10 cellular contexts compared by ENCODE assay signal in genomic region chr12:124747426-124748161, GRCh38.
DNase-seq lines count a peak whose midpoint lies in the region; ATAC-seq and TF ChIP-seq lines count a peak whose summit lies in the region.
"Had no signal": no experiment of that assay in that cellular context is flagged by ENCODE, and none has a peak within 500 bp of the region (broad histone marks: within the 10 kb centered on the region; RNA-seq: fewer than 3 reads in every experiment).

No MANE protein-coding gene starts in this region.

- H3K27ac Mint-ChIP-seq in dendritic cell treated with granulocyte-macrophage colony-stimulating factor and Interleukin-4, amounts not matched to agents 40 ng/mL and 50 ng/mL, for 4 days, result peak overlapping the region; percentile 84
- H3K27ac Mint-ChIP-seq in progenitor cell of endocrine pancreas, result peak overlapping the region; percentile 69
- H3K27ac Mint-ChIP-seq: activated T-cell treated with anti-CD3 and anti-CD28 coated beads, Interleukin-2, amount 50 U/mL, for 72 hours had no signal

- no peak; the same call in 1 of the 2 replicates for TF ChIP-seq RAD21 in Ishikawa (IDR thresholded peaks at IDR 0.05; ENCODE audit: low read depth)

- H3K4me1 Mint-ChIP-seq in dendritic cell treated with granulocyte-macrophage colony-stimulating factor and Interleukin-4, amounts not matched to agents 40 ng/mL and 50 ng/mL, for 4 days (ENCODE audit: low read depth), result peaks cover 66% of the 10 kb centered on the region
- H3K4me1 Mint-ChIP-seq in progenitor cell of endocrine pancreas (ENCODE audit: low read depth), result peaks cover 24% of the 10 kb centered on the region

- peak; percentile 89 for DNase-seq in GM04503 (ENCODE audit: low read depth)
- no peak for DNase-seq in progenitor cell of endocrine pancreas (ENCODE audit: low spot score, unreplicated experiment)
- no peak for DNase-seq in NCI-H524 (lab: John Stamatoyannopoulos, UW)
- no peak for DNase-seq in DMS153 treated with DMSO at 0.1 percent for 48 hours (lab: John Stamatoyannopoulos, UW; ENCODE audit: unreplicated experiment)
- no peak for DNase-seq in NCI-H2227 treated with DMSO at 0.1 percent for 48 hours (lab: John Stamatoyannopoulos, UW)
- DNase-seq: activated T-cell treated with anti-CD3 and anti-CD28 coated beads, Interleukin-2, amount 50 U/mL, for 72 hours; NCI-H2029 had no signal

- peaks cover 3% of the 10 kb centered on the region for H3K9me3 Mint-ChIP-seq in dendritic cell treated with granulocyte-macrophage colony-stimulating factor and Interleukin-4, amounts not matched to agents 40 ng/mL and 50 ng/mL, for 4 days
- H3K9me3 Mint-ChIP-seq in progenitor cell of endocrine pancreas (ENCODE audit: low read depth), result no peaks in the 10 kb centered on the region
- H3K9me3 Mint-ChIP-seq: activated T-cell treated with anti-CD3 and anti-CD28 coated beads, Interleukin-2, amount 50 U/mL, for 72 hours had no signal

- peaks cover 1% of the 10 kb centered on the region for H3K27me3 Mint-ChIP-seq in dendritic cell treated with granulocyte-macrophage colony-stimulating factor and Interleukin-4, amounts not matched to agents 40 ng/mL and 50 ng/mL, for 4 days
- H3K27me3 Mint-ChIP-seq in progenitor cell of endocrine pancreas, result no peaks in the 10 kb centered on the region

- no peak for ATAC-seq in HG02588 (IDR thresholded peaks at IDR 0.05; ENCODE audit: unreplicated experiment)

- no peak for TF ChIP-seq CTCF in progenitor cell of endocrine pancreas (IDR thresholded peaks at IDR 0.05; ENCODE audit: unreplicated experiment)

- peaks cover 2% of the 10 kb centered on the region for H3K36me3 Mint-ChIP-seq in dendritic cell treated with granulocyte-macrophage colony-stimulating factor and Interleukin-4, amounts not matched to agents 40 ng/mL and 50 ng/mL, for 4 days (ENCODE audit: low read depth)
- H3K36me3 Mint-ChIP-seq in progenitor cell of endocrine pancreas (ENCODE audit: insufficient read depth), result no peaks in the 10 kb centered on the region

- no peak overlapping the region for H3K4me3 Mint-ChIP-seq in dendritic cell treated with granulocyte-macrophage colony-stimulating factor and Interleukin-4, amounts not matched to agents 40 ng/mL and 50 ng/mL, for 4 days
- H3K4me3 Mint-ChIP-seq in progenitor cell of endocrine pancreas (ENCODE audit: low read depth), result no peak overlapping the region
- H3K4me3 Mint-ChIP-seq: activated T-cell treated with anti-CD3 and anti-CD28 coated beads, Interleukin-2, amount 50 U/mL, for 72 hours had no signal

- intact Hi-C loops in dendritic cell treated with granulocyte-macrophage colony-stimulating factor and Interleukin-4, amounts not matched to agents 40 ng/mL and 50 ng/mL, for 4 days (cut with micrococcal nuclease), result no loop called here

- TF ChIP-seq EP300 in Ishikawa (IDR thresholded peaks at IDR 0.05; ENCODE audit: borderline replicate concordance), result peak; percentile 86

TF ChIP-seq in Ishikawa, 13 proteins besides CTCF, POLR2A, EP300 and RAD21:
- TF ChIP-seq TAF1 (IDR thresholded peaks at IDR 0.05; ENCODE audit: low read depth) (no peak), REST (IDR thresholded peaks at IDR 0.05; ENCODE audit: low read depth) (no peak), FOXM1 (IDR thresholded peaks at IDR 0.05; ENCODE audit: borderline replicate concordance, low read depth) (peak; percentile 66), NFIC (IDR thresholded peaks at IDR 0.05) (peak; percentile 68; the same call in 1 of the 2 replicates), CREB1 (IDR thresholded peaks at IDR 0.05; ENCODE audit: low read depth) (no peak), CEBPB (IDR thresholded peaks at IDR 0.05) (peak; percentile 87), TCF12 (IDR thresholded peaks at IDR 0.05; ENCODE audit: low read depth) (peak; percentile 87), ZBTB7A (IDR thresholded peaks at IDR 0.05; ENCODE audit: low read depth) (no peak), TEAD4 (IDR thresholded peaks at IDR 0.05) (peak; percentile 7; the same call in 1 of the 2 replicates), YY1 (IDR thresholded peaks at IDR 0.05; ENCODE audit: low read depth) (no peak)
